Comparison of ENCODE assay signal across 20 cellular contexts in genomic region chr20:56181593-56181992, GRCh38.
DNase-seq lines count a peak whose midpoint lies in the region; ATAC-seq and TF ChIP-seq lines count a peak whose summit lies in the region.
"Had no signal": no experiment of that assay in that cellular context is flagged by ENCODE, and none has a peak within 500 bp of the region (broad histone marks: within the 10 kb centered on the region; RNA-seq: fewer than 3 reads in every experiment).

No MANE protein-coding gene starts in this region.

- H3K4me3 ChIP-seq in left ventricle myocardium inferior (no peak overlapping the region), right atrium auricular region (no peak overlapping the region), left lung (no peak overlapping the region)
- H3K4me3 ChIP-seq: esophagus muscularis mucosa, heart left ventricle had no signal

- peaks cover 8% of the 10 kb centered on the region for H3K27me3 Mint-ChIP-seq in brain
- H3K27me3 Mint-ChIP-seq: activated B cell treated with CpG ODN at 0.5 μM for 24 hours; stimulated activated naive CD8-positive, alpha-beta T cell treated with anti-CD3 and anti-CD28 coated beads, Interleukin-15, amount 100 ng/mL, for 72 hours had no signal

- intact Hi-C loops in left ventricle myocardium inferior (cut with micrococcal nuclease) (no loop called here), left lung (cut with DNase I) (no loop called here)

- H3K36me3 Mint-ChIP-seq in brain: no peaks in the 10 kb centered on the region

- H3K27ac Mint-ChIP-seq in brain: no peak overlapping the region
- H3K27ac Mint-ChIP-seq: activated B cell treated with CpG ODN at 0.5 μM for 24 hours; HFFc6; stimulated activated naive CD8-positive, alpha-beta T cell treated with anti-CD3 and anti-CD28 coated beads, Interleukin-15, amount 100 ng/mL, for 72 hours had no signal

- peaks cover 48% of the 10 kb centered on the region for H3K27me3 ChIP-seq in left ventricle myocardium inferior (ENCODE audit: low read depth)
- H3K27me3 ChIP-seq in right atrium auricular region: no peaks in the 10 kb centered on the region
- peaks cover 0 to 26% of the 10 kb centered on the region in 2 donors for H3K27me3 ChIP-seq in left lung

- no peak for DNase-seq in left ventricle myocardium inferior
- no peak for DNase-seq in right atrium auricular region (ENCODE audit: low spot score)
- DNase-seq in left lung: no peak
- no peak for DNase-seq in GM13977 (ENCODE audit: low spot score)
- DNase-seq in NCI-H526 treated with DMSO at 0.1 percent for 48 hours (lab: John Stamatoyannopoulos, UW): no peak
- DNase-seq: activated B cell treated with CpG ODN at 0.5 μM for 24 hours; activated gamma-delta T cell treated with Interleukin-2 at 50 U/mL for 16 hours; COR-L47; dermis blood vessel endothelial cell; heart left ventricle; HFFc6; islet precursor cell; NCI-H1048; NCI-H2171; stimulated activated CD4-positive, alpha-beta T cell treated with anti-CD3 and anti-CD28 coated beads, Interleukin-12 subunit alpha, Interleukin-12 subunit beta, amount 100 ng/mL, for 4 hours; stimulated activated naive CD8-positive, alpha-beta T cell treated with anti-CD3 and anti-CD28 coated beads, Interleukin-15, amount 100 ng/mL, for 72 hours had no signal

- H3K4me3 Mint-ChIP-seq in brain: no peak overlapping the region
- H3K4me3 Mint-ChIP-seq: activated B cell treated with CpG ODN at 0.5 μM for 24 hours; HFFc6; stimulated activated naive CD8-positive, alpha-beta T cell treated with anti-CD3 and anti-CD28 coated beads, Interleukin-15, amount 100 ng/mL, for 72 hours had no signal

- H3K4me1 ChIP-seq in left ventricle myocardium inferior (no peaks in the 10 kb centered on the region), right atrium auricular region (no peaks in the 10 kb centered on the region), left lung (no peaks in the 10 kb centered on the region)
- H3K4me1 ChIP-seq: esophagus muscularis mucosa, heart left ventricle had no signal

- ATAC-seq in left lung: peak; percentile 35
- no peak for ATAC-seq in HG02571 (IDR thresholded peaks at IDR 0.05; ENCODE audit: unreplicated experiment)
- ATAC-seq in GM21515 (IDR thresholded peaks at IDR 0.05; ENCODE audit: unreplicated experiment): no peak
- ATAC-seq: heart left ventricle; stimulated activated naive CD8-positive, alpha-beta T cell treated with anti-CD3 and anti-CD28 coated beads, Interleukin-15, amount 100 ng/mL, for 72 hours had no signal

- no peaks in the 10 kb centered on the region for H3K4me1 Mint-ChIP-seq in brain
- H3K4me1 Mint-ChIP-seq: activated B cell treated with CpG ODN at 0.5 μM for 24 hours; stimulated activated naive CD8-positive, alpha-beta T cell treated with anti-CD3 and anti-CD28 coated beads, Interleukin-15, amount 100 ng/mL, for 72 hours had no signal

- no peak overlapping the region for H3K27ac ChIP-seq in left ventricle myocardium inferior (replicated peaks)
- no peak overlapping the region for H3K27ac ChIP-seq in right atrium auricular region
- no peak overlapping the region for H3K27ac ChIP-seq in left lung
- H3K27ac ChIP-seq: esophagus muscularis mucosa, heart left ventricle had no signal

- no peaks in the 10 kb centered on the region for H3K36me3 ChIP-seq in left ventricle myocardium inferior
- no peaks in the 10 kb centered on the region for H3K36me3 ChIP-seq in right atrium auricular region
- no peaks in the 10 kb centered on the region for H3K36me3 ChIP-seq in left lung
- H3K36me3 ChIP-seq: esophagus muscularis mucosa, heart left ventricle had no signal

- peaks cover 0 to 26% (median 3%) of the 10 kb centered on the region in 5 experiments for H3K9me3 Mint-ChIP-seq in brain
- H3K9me3 Mint-ChIP-seq: activated B cell treated with CpG ODN at 0.5 μM for 24 hours; stimulated activated naive CD8-positive, alpha-beta T cell treated with anti-CD3 and anti-CD28 coated beads, Interleukin-15, amount 100 ng/mL, for 72 hours had no signal

- in situ Hi-C loops in GM13977 (cut with MboI; ENCODE audit: low pct_unique_long_range_greater_than_20kb, low sequenced_read_pairs, unreplicated experiment): no loop called here

- H3K9me3 ChIP-seq in left ventricle myocardium inferior (replicated peaks) (no peaks in the 10 kb centered on the region), right atrium auricular region (no peaks in the 10 kb centered on the region), left lung (no peaks in the 10 kb centered on the region)
- H3K9me3 ChIP-seq: esophagus muscularis mucosa, heart left ventricle had no signal

- TF ChIP-seq CTCF in left ventricle myocardium inferior (IDR thresholded peaks at IDR 0.05; ENCODE audit: borderline replicate concordance) (peak; percentile 26), right atrium auricular region (IDR thresholded peaks at IDR 0.05) (no peak), brain (conservative IDR thresholded peaks at IDR 0.05) (peak; percentile 32 to 42), left lung (IDR thresholded peaks at IDR 0.05) (no peak), GM13977 (IDR thresholded peaks at IDR 0.05; ENCODE audit: extremely low read depth, insufficient read depth, missing control alignments) (no peak)

Comparison
In these comparisons a context has a peak if more than half of its experiments do, and no peak if none do; other contexts are left out.
1. CTCF ChIP-seq: peak in left ventricle myocardium inferior (single experiment) and brain (2 of 2); none in right atrium auricular region (0 of 2), left lung (0 of 2) and GM13977 (single experiment).